Comparison of ENCODE assay signal across 18 cellular contexts in the genomic region with DNA sequence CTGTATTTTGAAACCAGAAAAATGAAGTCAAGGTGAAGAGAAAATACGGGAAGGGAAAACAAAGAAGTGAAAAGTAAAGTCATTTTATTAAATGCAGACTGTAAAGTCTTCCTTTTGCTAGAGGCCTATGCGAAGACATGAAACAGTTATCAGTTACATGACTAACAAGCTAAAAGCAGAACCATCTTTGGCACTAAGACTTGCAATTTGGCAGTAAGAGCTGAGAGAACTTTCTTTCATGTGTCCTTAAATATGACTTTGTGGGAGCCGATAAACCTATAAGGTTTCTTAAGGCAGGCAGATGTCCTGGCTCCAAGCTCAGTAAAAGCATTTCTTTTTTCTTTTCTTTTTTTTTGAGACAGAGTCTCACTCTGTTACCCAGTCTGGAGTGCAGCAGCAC.
"Had no signal": no experiment of that assay in that cellular context is flagged by ENCODE, and none has a peak within 500 bp of the region (broad histone marks: within the 10 kb centered on the region; RNA-seq: fewer than 3 reads in every experiment).

No MANE protein-coding gene starts in this region.

- H3K4me1 ChIP-seq: ascending aorta, sigmoid colon had no signal

- H3K9me3 ChIP-seq: ascending aorta, ovary, sigmoid colon, suprapubic skin had no signal

- H3K36me3 ChIP-seq: ascending aorta, cardiac muscle cell, ovary, sigmoid colon, suprapubic skin had no signal

- H3K27me3 Mint-ChIP-seq: activated CD4-positive, alpha-beta memory T cell treated with anti-CD3 and anti-CD28 coated beads, Interleukin-2, amount 10 ng/mL, durations not matched to agents 7 days and 5 days; activated naive CD8-positive, alpha-beta T cell treated with anti-CD3 and anti-CD28 coated beads, Interleukin-2, amount 10 ng/mL, durations not matched to agents 7 days and 5 days; type B pancreatic cell had no signal

- H3K9me3 Mint-ChIP-seq: neural crest cell, type B pancreatic cell had no signal

- H3K4me3 Mint-ChIP-seq: activated CD4-positive, alpha-beta memory T cell treated with anti-CD3 and anti-CD28 coated beads, Interleukin-2, amount 10 ng/mL, durations not matched to agents 7 days and 5 days; activated CD4-positive, alpha-beta T cell treated with anti-CD3 and anti-CD28 coated beads for 36 hours; activated naive CD8-positive, alpha-beta T cell treated with anti-CD3 and anti-CD28 coated beads, Interleukin-2, amount 10 ng/mL, durations not matched to agents 7 days and 5 days; neural crest cell; type B pancreatic cell had no signal

- H3K27ac ChIP-seq: ascending aorta, cardiac muscle cell, coronary artery, ovary, sigmoid colon, suprapubic skin, WERI-Rb-1 had no signal

- H3K27ac Mint-ChIP-seq: activated CD4-positive, alpha-beta T cell treated with anti-CD3 and anti-CD28 coated beads for 36 hours; activated naive CD8-positive, alpha-beta T cell treated with anti-CD3 and anti-CD28 coated beads, Interleukin-2, amount 10 ng/mL, durations not matched to agents 7 days and 5 days had no signal

- DNase-seq: activated CD4-positive, alpha-beta memory T cell treated with anti-CD3 and anti-CD28 coated beads, Interleukin-2, amount 10 ng/mL, durations not matched to agents 7 days and 5 days; activated CD4-positive, alpha-beta T cell treated with anti-CD3 and anti-CD28 coated beads for 36 hours; activated CD8-positive, alpha-beta memory T cell treated with anti-CD3 and anti-CD28 coated beads, Interleukin-2, amount 50 U/mL, for 48 hours; activated naive CD8-positive, alpha-beta T cell treated with anti-CD3 and anti-CD28 coated beads, Interleukin-2, amount 10 ng/mL, durations not matched to agents 7 days and 5 days; effector CD8-positive, alpha-beta T cell; hypothalamus; kidney glomerular epithelial cell; ovary; sigmoid colon; stimulated activated CD4-positive, alpha-beta T cell treated with anti-CD3 and anti-CD28 coated beads, Interleukin-2, amount 100 ng/mL, for 24 hours; stimulated activated naive CD4-positive, alpha-beta T cell treated with Interleukin-2 at 50 U/mL for 16 hours; WERI-Rb-1 had no signal

- H3K27me3 ChIP-seq: ascending aorta, cardiac muscle cell, ovary, sigmoid colon, suprapubic skin had no signal

- H3K4me3 ChIP-seq: ascending aorta, cardiac muscle cell, coronary artery, ovary, sigmoid colon, suprapubic skin had no signal
